In genomic region chr13:19957320-19958118, GRCh38 we compare ENCODE assay signal across 8 cellular contexts. TPM values are rescaled to one million over a fixed set of nuclear protein-coding genes. Genes with fewer than 3 reads are reported as not detected.
DNase-seq lines count a peak whose midpoint lies in the region; ATAC-seq, FAIRE-seq and TF ChIP-seq lines count a peak whose summit lies in the region.

No MANE protein-coding gene starts in this region.

- peak overlapping the region; percentile 48 to 87 for H3K4me2 ChIP-seq in H1 (ENCODE audit: insufficient read depth in 1 of 2, low read depth in 2 of 2, low read length in 2 of 2)
- peak overlapping the region; percentile 56 for H3K4me2 ChIP-seq in mesenchymal stem cell (ENCODE audit: low read length, poor library complexity, severe bottlenecking)

- peak in 1 of 2 experiments; percentile 24; a peak in 1 of 4 replicates for TF ChIP-seq RAD21 in H1 (IDR thresholded peaks at IDR 0.05 in 1 of 2, conservative IDR thresholded peaks at IDR 0.05 in 1 of 2; ENCODE audit: low read depth in 2 of 2, low read length in 2 of 2)

- TF ChIP-seq EP300 in H1 (IDR thresholded peaks at IDR 0.05; ENCODE audit: borderline replicate concordance in 1 of 2, low read depth in 2 of 2, low read length in 2 of 2): no peak

- peak overlapping the region; percentile 97 for H3K27ac ChIP-seq in 22Rv1
- peak overlapping the region; percentile 98 for H3K27ac ChIP-seq in H1 (ENCODE audit: low read depth, low read length)
- H3K27ac ChIP-seq in mesenchymal stem cell (ENCODE audit: low read length, poor library complexity, severe bottlenecking): peak overlapping the region; percentile 98

- DNase-seq in NCI-H69 (lab: John Stamatoyannopoulos, UW) (peak; percentile 88), H1 (ENCODE audit: low read depth in 1 of 2, low spot score in 2 of 2) (peak in 1 of 2 experiments; percentile 86), mesenchymal stem cell (peak; percentile 84)
- peak; percentile 67 to 81 for DNase-seq in activated CD8-positive, alpha-beta memory T cell treated with anti-CD3 and anti-CD28 coated beads for 4 hours (ENCODE audit: low read depth in 2 of 2)
- peak; percentile 76 for DNase-seq in stimulated activated CD8-positive, alpha-beta memory T cell treated with anti-CD3 and anti-CD28 coated beads, Interleukin-12 subunit alpha, Interleukin-12 subunit beta, amount 100 ng/mL, for 1 hour (ENCODE audit: low read depth)

- H3K23ac ChIP-seq in H1 (ENCODE audit: insufficient read length) (no peak overlapping the region), mesenchymal stem cell (ENCODE audit: low read length in 2 of 2) (no peak overlapping the region)

- H4K5ac ChIP-seq in H1 (ENCODE audit: insufficient read length, low read depth, low read length): peak overlapping the region; percentile 97

- H2AFZ ChIP-seq in H1 (ENCODE audit: low read length) (no peak overlapping the region), mesenchymal stem cell (ENCODE audit: low read depth, low read length) (peak overlapping the region; percentile 64)

- peak overlapping the region; percentile 81 for H4K91ac ChIP-seq in H1 (replicated peaks; ENCODE audit: insufficient read length, low read length)
- peak overlapping the region; percentile 89 for H4K91ac ChIP-seq in mesenchymal stem cell (ENCODE audit: low read length)

- H4K8ac ChIP-seq in H1 (ENCODE audit: extremely low read depth, insufficient read depth, low read length) (peak overlapping the region; percentile 99; the same call in 1 of the 2 replicates), mesenchymal stem cell (ENCODE audit: low read length) (peak overlapping the region; percentile 99)

- H2BK12ac ChIP-seq in H1 (ENCODE audit: low read depth, low read length) (no peak overlapping the region), mesenchymal stem cell (ENCODE audit: low read length in 2 of 2) (peak overlapping the region in 1 of 2 experiments; percentile 42)

- H3K36me3 ChIP-seq in H1 (ENCODE audit: control insufficient read depth in 2 of 4, insufficient read depth in 4 of 4, low read length in 3 of 4): peaks cover 0 to 18% (median 4%) of the 10 kb centered on the region in 4 experiments; a peak in 3 of 8 replicates
- peaks cover 0 to 19% of the 10 kb centered on the region in 2 experiments for H3K36me3 ChIP-seq in mesenchymal stem cell (ENCODE audit: control insufficient read depth in 1 of 2, insufficient read depth in 2 of 2, low read depth in 1 of 2, low read length in 2 of 2)

- TF ChIP-seq POLR2A in H1 (IDR thresholded peaks at IDR 0.05; ENCODE audit: control extremely low read depth in 1 of 2, low read depth in 2 of 2, low read length in 2 of 2): peak; percentile 57 to 90

- peaks cover 5 to 16% of the 10 kb centered on the region in 2 experiments for H4K20me1 ChIP-seq in H1 (replicated peaks in 1 of 2; ENCODE audit: control insufficient read depth in 1 of 2, insufficient read depth in 2 of 2, low read length in 2 of 2)

- H3K9me3 ChIP-seq in H1 (ENCODE audit: insufficient read depth in 2 of 2, low read depth in 1 of 2, low read length in 1 of 2) (no peaks in the 10 kb centered on the region; a peak in 1 of 4 replicates), mesenchymal stem cell (ENCODE audit: control insufficient read depth, low read length) (no peaks in the 10 kb centered on the region)

- H2BK120ac ChIP-seq in H1 (replicated peaks; ENCODE audit: low read depth, low read length) (no peak overlapping the region), mesenchymal stem cell (ENCODE audit: low read depth, low read length) (peak overlapping the region; percentile 54)

- H3K79me2 ChIP-seq in H1 (ENCODE audit: control insufficient read depth in 1 of 2, insufficient read depth in 2 of 2, low read length in 2 of 2): peaks cover 3 to 34% of the 10 kb centered on the region in 2 experiments; a peak in 3 of 4 replicates

- H3K79me1 ChIP-seq in H1 (ENCODE audit: low read depth, low read length): no peaks in the 10 kb centered on the region
- H3K79me1 ChIP-seq in mesenchymal stem cell (replicated peaks; ENCODE audit: low read length, poor library complexity, severe bottlenecking): peaks cover 2% of the 10 kb centered on the region

- CTCF ChIA-PET in H1 (lab: Charles Lee; ENCODE audit: partially characterized antibody): interaction anchor here (0.6 kb wide), 1 partner anchor 28 kb away, joined by 3 read pairs; no protein-coding TSS in a partner anchor

- ATAC-seq in GM18858 (IDR thresholded peaks at IDR 0.05; ENCODE audit: unreplicated experiment) (peak; percentile 21), HG03159 (IDR thresholded peaks at IDR 0.05; ENCODE audit: unreplicated experiment) (peak; percentile 18)

- peak; percentile 98 for FAIRE-seq in H1 (lab: Jason Lieb, UNC)

- H3K27me3 ChIP-seq in H1 (replicated peaks in 1 of 4; ENCODE audit: control insufficient read depth in 3 of 4, extremely low read depth in 1 of 4, insufficient read depth in 3 of 4, low read length in 3 of 4) (no peaks in the 10 kb centered on the region), mesenchymal stem cell (ENCODE audit: control insufficient read depth in 1 of 2, insufficient read depth in 1 of 2, low read length in 2 of 2) (no peaks in the 10 kb centered on the region)

- H2AK5ac ChIP-seq in H1 (ENCODE audit: low read depth, low read length): no peak overlapping the region
- peak overlapping the region; percentile 54 for H2AK5ac ChIP-seq in mesenchymal stem cell (ENCODE audit: low read length, severe bottlenecking)

- H3K9ac ChIP-seq in H1 (replicated peaks in 1 of 4; ENCODE audit: extremely low read depth in 1 of 4, low read depth in 3 of 4, low read length in 3 of 4) (peak overlapping the region; percentile 84 to 93 (median 90)), mesenchymal stem cell (ENCODE audit: low read length) (peak overlapping the region; percentile 93)

- TF ChIP-seq CTCF in 22Rv1 (IDR thresholded peaks at IDR 0.05): no peak
- TF ChIP-seq CTCF in H1 (IDR thresholded peaks at IDR 0.05; ENCODE audit: control extremely low read depth in 1 of 3, insufficient read depth in 1 of 3, low read depth in 1 of 3, low read length in 3 of 3): peak; percentile 43 to 73 (median 55)

- peak overlapping the region; percentile 92 for H3K56ac ChIP-seq in H1 (replicated peaks; ENCODE audit: insufficient read length, low read depth, low read length)

- POLR2A ChIA-PET in H1 (lab: Charles Lee; ENCODE audit: partially characterized antibody): interaction anchor here (0.8 to 1.5 kb wide), 5 partner anchors 9 to 109 kb away, joined by 3 to 4 read pairs (median 3); partner anchors contain the start of gene ZMYM5

- H3K23me2 ChIP-seq in H1 (ENCODE audit: low read depth, low read length): peaks cover 4% of the 10 kb centered on the region

- H3K4me1 ChIP-seq in H1 (replicated peaks in 1 of 4; ENCODE audit: control insufficient read depth in 3 of 4, insufficient read depth in 4 of 4, low read length in 3 of 4): peaks cover 0 to 6% (median 3%) of the 10 kb centered on the region in 4 experiments; a peak in 2 of 7 replicates
- peaks cover 7% of the 10 kb centered on the region for H3K4me1 ChIP-seq in mesenchymal stem cell (ENCODE audit: control insufficient read depth, insufficient read depth, low read depth, low read length)

- H3K4ac ChIP-seq in H1 (replicated peaks; ENCODE audit: insufficient read length, low read depth, low read length) (peak overlapping the region; percentile 53), mesenchymal stem cell (ENCODE audit: low read depth in 1 of 2, low read length in 2 of 2) (peak overlapping the region; percentile 84 to 88)

- H2BK15ac ChIP-seq in H1 (ENCODE audit: low read length): no peak overlapping the region
- peak overlapping the region; percentile 80 for H2BK15ac ChIP-seq in mesenchymal stem cell (ENCODE audit: low read depth, poor library complexity, severe bottlenecking)

- H3K18ac ChIP-seq in H1 (ENCODE audit: extremely low read depth, low read length): peak overlapping the region; percentile 99
- H3K18ac ChIP-seq in mesenchymal stem cell (ENCODE audit: low read depth in 1 of 2, low read length in 2 of 2): peak overlapping the region; percentile 79 to 82

- peak overlapping the region; percentile 94 for H2BK5ac ChIP-seq in H1 (ENCODE audit: low read depth, low read length)
- peak overlapping the region; percentile 95 for H2BK5ac ChIP-seq in mesenchymal stem cell (ENCODE audit: low read depth, low read length, poor library complexity, severe bottlenecking)

- 3% methylated on average over 53 of the region's 62 CpGs; no CpG with 5 or more reads in 1 of the 2 experiments for WGBS in H1 (ENCODE audit: extremely low coverage in 1 of 2, insufficient coverage in 1 of 2, insufficient read length in 1 of 2, insufficient replicate concordance in 2 of 2, low coverage in 1 of 2, low lambda C conversion rate in 2 of 2, missing lambda C conversion rate in 1 of 2), 2 experiments
- WGBS in mesenchymal stem cell: 6% methylated on average over 62 of the region's 62 CpGs

- H2BK20ac ChIP-seq in H1 (ENCODE audit: low read length): no peak overlapping the region

- no peak overlapping the region for H3K14ac ChIP-seq in H1 (ENCODE audit: insufficient read length)
- H3K14ac ChIP-seq in mesenchymal stem cell (ENCODE audit: low read length in 2 of 2): peak overlapping the region in 1 of 2 experiments; percentile 70

- H3K4me3 ChIP-seq in H1 (ENCODE audit: extremely low read depth in 1 of 4, insufficient read depth in 2 of 4, low read depth in 3 of 4, low read length in 4 of 4) (peak overlapping the region; percentile 69 to 96 (median 80)), mesenchymal stem cell (ENCODE audit: insufficient read depth in 1 of 2, low read depth in 1 of 2, low read length in 2 of 2) (peak overlapping the region; percentile 69 to 78)

TF ChIP-seq in H1, 55 proteins besides CTCF, POLR2A, EP300 and RAD21 (continues in another document):
- peak; percentile 33; the same call in 1 of the 2 replicates for TF ChIP-seq MAX (IDR thresholded peaks at IDR 0.05)
- peak; percentile 77 for TF ChIP-seq PHF8 (conservative IDR thresholded peaks at IDR 0.05; ENCODE audit: low read depth, low read length)
- TF ChIP-seq CHD1 (IDR thresholded peaks at IDR 0.05; ENCODE audit: low read depth, low read length): peak; percentile 54; the same call in 1 of the 2 replicates
- TF ChIP-seq HDAC2 (IDR thresholded peaks at IDR 0.05; ENCODE audit: borderline replicate concordance in 1 of 2, low read depth in 2 of 2, low read length in 2 of 2): no peak

RNA-seq across cellular contexts. Expression of gene ZMYM2, which starts 1.0 kb away (rescaled TPM):
- total RNA-seq in H1 (2021; fragmentation: NEBNext Ultra II Directional; extraction: Animal tissue kit (Norgen Biotek cat#: 25700)): 159 and 171 TPM in 2 replicates
- polyA plus RNA-seq in H1 (2011; rRNA removed): 25.0 and 41.2 TPM in 2 replicates
- polyA plus RNA-seq in H1 (2011; cell fraction: cytosol; rRNA removed): 54.0 TPM
- 32.8 TPM for polyA plus RNA-seq in H1 (2011; cell fraction: nucleus; rRNA removed)
- 63.6 to 124 TPM (median 74.4 TPM) in 4 replicates for polyA plus RNA-seq in H1 (2012, experiment 1 of 2)
- 6.0 TPM for polyA plus RNA-seq in H1 (2012, experiment 2 of 2)
- 95.1 TPM for polyA plus RNA-seq in H1 (2013, experiment 1 of 2)
- polyA plus RNA-seq in H1 (2013, experiment 2 of 2): 90.5 TPM
- polyA minus RNA-seq in H1 (2011; rRNA and poly(A)+ RNA removed): 125 and 198 TPM in 2 replicates
- polyA minus RNA-seq in H1 (2011; cell fraction: cytosol; rRNA and poly(A)+ RNA removed): 86.2 TPM
- 221 TPM for polyA minus RNA-seq in H1 (2011; cell fraction: nucleus; rRNA and poly(A)+ RNA removed)
- 39.7 TPM for polyA plus RNA-seq in mesenchymal stem cell (2013, experiment 1 of 2)
- polyA plus RNA-seq in mesenchymal stem cell (2013, experiment 2 of 2): 37.9 TPM
